ENCODE assay signal across 9 cellular contexts in the genomic region with DNA sequence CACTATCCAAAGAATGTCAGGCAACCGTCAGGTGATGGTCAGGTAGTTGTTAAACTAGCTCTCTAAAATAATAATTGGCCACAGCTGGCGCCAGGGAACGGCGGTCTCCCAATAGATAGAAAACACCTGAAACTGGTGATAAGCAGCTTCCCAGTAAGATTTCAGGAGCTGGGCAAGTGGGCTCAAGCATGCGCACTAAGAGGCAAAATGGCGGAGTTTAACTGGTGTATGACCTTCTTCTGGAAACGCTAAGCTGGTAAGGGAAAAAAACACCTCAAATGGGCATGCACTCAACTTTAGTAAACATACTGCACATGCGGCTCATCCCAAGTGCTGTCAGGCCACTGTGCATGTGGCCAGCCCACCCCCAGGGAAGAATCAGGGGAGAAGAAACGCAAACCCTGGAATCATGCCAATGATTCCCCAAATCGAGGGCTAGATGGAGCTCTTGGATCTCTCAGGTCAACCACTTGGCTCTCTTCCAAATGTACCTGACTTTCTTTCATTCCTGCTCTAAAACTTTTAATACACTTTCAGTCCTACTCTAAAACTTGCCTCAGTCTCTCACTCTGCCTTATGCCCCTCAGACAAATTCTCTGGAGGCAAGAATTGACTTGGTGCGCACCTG.
A peak's percentile ranks its signal among the peaks of the same experiment; 100 is the strongest.
DNase-seq lines count a peak whose midpoint lies in the region; ATAC-seq, FAIRE-seq and TF ChIP-seq lines count a peak whose summit lies in the region.
"Had no signal": no experiment of that assay in that cellular context is flagged by ENCODE, and none has a peak within 500 bp of the region (broad histone marks: within the 10 kb centered on the region; RNA-seq: fewer than 3 reads in every experiment).

No MANE protein-coding gene starts in this region.

- H3K4me1 ChIP-seq in heart left ventricle: peaks cover 0 to 8% (median 0%) of the 10 kb centered on the region in 12 donors

- H3K27ac Mint-ChIP-seq in activated CD8-positive, alpha-beta T cell treated with anti-CD3 and anti-CD28 coated beads, Interleukin-2, amount 10 ng/mL, durations not matched to agents 7 days and 5 days: no peak overlapping the region

- POLR2A ChIA-PET in activated CD8-positive, alpha-beta T cell treated with anti-CD3 and anti-CD28 coated beads, Interleukin-2, amount 10 ng/mL, durations not matched to agents 7 days and 5 days (lab: Charles Lee): no interaction called here

- no peaks in the 10 kb centered on the region for H3K4me1 Mint-ChIP-seq in activated CD8-positive, alpha-beta T cell treated with anti-CD3 and anti-CD28 coated beads, Interleukin-2, amount 10 ng/mL, durations not matched to agents 7 days and 5 days (ENCODE audit: low read depth)

- 78 to 79% (median 78%) methylated on average over 11 of the region's 11 CpGs for WGBS in heart left ventricle, 4 donors

- no peak overlapping the region for H3K4me3 ChIP-seq in heart left ventricle

- H3K36me3 Mint-ChIP-seq in activated CD8-positive, alpha-beta T cell treated with anti-CD3 and anti-CD28 coated beads, Interleukin-2, amount 10 ng/mL, durations not matched to agents 7 days and 5 days (ENCODE audit: low read depth): no peaks in the 10 kb centered on the region
- H3K36me3 Mint-ChIP-seq: CD14-positive monocyte had no signal

- no peak overlapping the region for H3K27ac ChIP-seq in heart left ventricle

- TF ChIP-seq CTCF in heart left ventricle (IDR thresholded peaks at IDR 0.05) (peak in 11 of 12 donors; percentile 25 to 62 (median 40)), omental fat pad (IDR thresholded peaks at IDR 0.05) (no peak)

- H3K36me3 ChIP-seq in heart left ventricle: no peaks in the 10 kb centered on the region

- no peaks in the 10 kb centered on the region for H3K9me3 ChIP-seq in heart left ventricle

- H3K27me3 ChIP-seq in heart left ventricle: no peaks in the 10 kb centered on the region

- peaks cover 14% of the 10 kb centered on the region for H3K27me3 Mint-ChIP-seq in activated CD8-positive, alpha-beta T cell treated with anti-CD3 and anti-CD28 coated beads, Interleukin-2, amount 10 ng/mL, durations not matched to agents 7 days and 5 days (ENCODE audit: low read depth)

- H3K4me3 Mint-ChIP-seq in activated CD8-positive, alpha-beta T cell treated with anti-CD3 and anti-CD28 coated beads, Interleukin-2, amount 10 ng/mL, durations not matched to agents 7 days and 5 days: no peak overlapping the region
- H3K4me3 Mint-ChIP-seq: CD14-positive monocyte had no signal

- H3K9me3 Mint-ChIP-seq in activated CD8-positive, alpha-beta T cell treated with anti-CD3 and anti-CD28 coated beads, Interleukin-2, amount 10 ng/mL, durations not matched to agents 7 days and 5 days (ENCODE audit: insufficient read depth): no peaks in the 10 kb centered on the region
- H3K9me3 Mint-ChIP-seq: CD14-positive monocyte had no signal

- intact Hi-C loops in heart left ventricle (cut with DNase I): loop anchor here in 5 of 10 donors (5.0 to 10.0 kb wide), 6 partner anchors 125 to 1155 kb away; no protein-coding TSS in a partner anchor
- intact Hi-C loops in Right ventricle myocardium inferior (cut with DNase I): no loop called here

- DNase-seq in heart left ventricle: no peak
- DNase-seq in Right ventricle myocardium inferior (ENCODE audit: missing footprints): no peak
- DNase-seq in SW480 (ENCODE audit: low spot score): peak; percentile 46
- peak; percentile 17 for DNase-seq in iPS-NIHi11 (ENCODE audit: low spot score)
- peak; percentile 18 for DNase-seq in urothelium cell line (ENCODE audit: low spot score)
- DNase-seq in GM12891 (ENCODE audit: insufficient read length, low spot score): no peak
- no peak for DNase-seq in activated CD8-positive, alpha-beta T cell treated with anti-CD3 and anti-CD28 coated beads, Interleukin-2, amount 10 ng/mL, durations not matched to agents 7 days and 5 days
- DNase-seq in omental fat pad (ENCODE audit: low spot score): no peak

- ATAC-seq in heart left ventricle: no peak
- no peak for ATAC-seq in Right ventricle myocardium inferior
- no peak for ATAC-seq in activated CD8-positive, alpha-beta T cell treated with anti-CD3 and anti-CD28 coated beads, Interleukin-2, amount 10 ng/mL, durations not matched to agents 7 days and 5 days
- ATAC-seq in omental fat pad (ENCODE audit: low FRiP score): no peak

- TF ChIP-seq POLR2A in heart left ventricle (IDR thresholded peaks at IDR 0.05) (no peak), GM12891 (IDR thresholded peaks at IDR 0.05; ENCODE audit: low read depth, low read length) (no peak)

- FAIRE-seq in urothelium cell line (lab: Jason Lieb, UNC) (no peak), GM12891 (lab: Jason Lieb, UNC) (no peak)

- CTCF ChIA-PET in activated CD8-positive, alpha-beta T cell treated with anti-CD3 and anti-CD28 coated beads, Interleukin-2, amount 10 ng/mL, durations not matched to agents 7 days and 5 days (lab: Charles Lee): interaction anchor here (0.9 kb wide), 1 partner anchor 140 kb away, joined by 3 read pairs; no protein-coding TSS in a partner anchor

TF ChIP-seq in GM12891, 5 proteins besides CTCF, POLR2A, EP300 and RAD21:
- no peak for TF ChIP-seq POU2F2 (IDR thresholded peaks at IDR 0.05; ENCODE audit: low read depth, low read length)
- TF ChIP-seq TAF1 (IDR thresholded peaks at IDR 0.05; ENCODE audit: low read depth, low read length): no peak
- TF ChIP-seq SPI1 (IDR thresholded peaks at IDR 0.05; ENCODE audit: low read depth, low read length): no peak
- TF ChIP-seq PAX5 (IDR thresholded peaks at IDR 0.05; ENCODE audit: insufficient read depth, low read length, severe bottlenecking): no peak
- no peak for TF ChIP-seq POLR2AphosphoS5 (IDR thresholded peaks at IDR 0.05; ENCODE audit: low read depth, low read length)

Comparison
In these comparisons a context has a peak if more than half of its experiments do, and no peak if none do; other contexts are left out.
1. DNase-seq: peak in SW480 (single experiment), iPS-NIHi11 (single experiment) and urothelium cell line (single experiment); none in heart left ventricle (0 of 5), Right ventricle myocardium inferior (single experiment), GM12891 (single experiment), activated CD8-positive, alpha-beta T cell treated with anti-CD3 and anti-CD28 coated beads, Interleukin-2, amount 10 ng/mL, durations not matched to agents 7 days and 5 days (single experiment) and omental fat pad (single experiment).
2. CTCF ChIP-seq: peak in heart left ventricle (11 of 12); none in omental fat pad (0 of 3).